In genomic region chr7:129210989-129211312, GRCh38 we compare ENCODE assay signal across 14 cellular contexts. TPM values are rescaled to one million over a fixed set of nuclear protein-coding genes. Genes with fewer than 3 reads are reported as not detected.
A peak's percentile ranks its signal among the peaks of the same experiment; 100 is the strongest.
DNase-seq lines count a peak whose midpoint lies in the region; ATAC-seq and TF ChIP-seq lines count a peak whose summit lies in the region.
"Had no signal": no experiment of that assay in that cellular context is flagged by ENCODE, and none has a peak within 500 bp of the region (broad histone marks: within the 10 kb centered on the region; RNA-seq: fewer than 3 reads in every experiment).

No MANE protein-coding gene starts in this region.

- H3K4me1 ChIP-seq in right atrium auricular region, result peaks cover 0 to 7% of the 10 kb centered on the region in 2 donors
- no peaks in the 10 kb centered on the region for H3K4me1 ChIP-seq in A673 (ENCODE audit: insufficient read depth, low read length, poor library complexity, severe bottlenecking)

- no peaks in the 10 kb centered on the region for H3K27me3 ChIP-seq in right atrium auricular region
- H3K27me3 ChIP-seq in H7 (ENCODE audit: control insufficient read depth, insufficient read depth, low read length), result no peaks in the 10 kb centered on the region
- H3K27me3 ChIP-seq in A673 (replicated peaks; ENCODE audit: insufficient read depth, low read depth, low read length, poor library complexity), result no peaks in the 10 kb centered on the region
- H3K27me3 ChIP-seq: BLaER1 treated with 17β-estradiol and CSF1 and Interleukin-3, amounts not matched to agents 10 nM and 100 nM had no signal

- H3K9me3 ChIP-seq in right atrium auricular region (no peaks in the 10 kb centered on the region), A673 (ENCODE audit: low read depth, low read length, poor library complexity, severe bottlenecking) (no peaks in the 10 kb centered on the region)

- TF ChIP-seq CTCF in right atrium auricular region (IDR thresholded peaks at IDR 0.05) (no peak), A673 (conservative IDR thresholded peaks at IDR 0.05; ENCODE audit: low read depth, low read length) (no peak)

- no TSS peak for BruUV-seq in A673 (replicated peaks; lab: Mats Ljungman, UMichigan)

- CTCF ChIA-PET in A673 (lab: Charles Lee), result interaction anchor here (0.5 to 2.1 kb wide), 2 partner anchors 47 to 79 kb away, joined by 8 to 12 read pairs; no protein-coding TSS in a partner anchor

- H3K27ac ChIP-seq in right atrium auricular region, result no peak overlapping the region
- no peak overlapping the region for H3K27ac ChIP-seq in A673 (ENCODE audit: low read depth, low read length, poor library complexity, severe bottlenecking)

- intact Hi-C loops in Right ventricle myocardium superior (cut with DNase I) (loop anchor here (5.0 kb wide), 1 partner anchor 49 kb away; no protein-coding TSS in a partner anchor), left ventricle myocardium superior (cut with micrococcal nuclease) (no loop called here), sciatic nerve (cut with DNase I) (loop anchor here (10.0 kb wide), 1 partner anchor 254 kb away; no protein-coding TSS in a partner anchor), A673 (cut with micrococcal nuclease; ENCODE audit: unreplicated experiment) (loop anchor here (1.0 to 10.0 kb wide), 3 partner anchors 47 to 784 kb away; no protein-coding TSS in a partner anchor)

- no peaks in the 10 kb centered on the region for H3K36me3 ChIP-seq in right atrium auricular region
- peaks cover 27% of the 10 kb centered on the region for H3K36me3 ChIP-seq in H7 (replicated peaks; ENCODE audit: control insufficient read depth, insufficient read depth, low read length)
- peaks cover 21% of the 10 kb centered on the region for H3K36me3 ChIP-seq in A673 (ENCODE audit: insufficient read depth, low read length, poor library complexity, severe bottlenecking)

- POLR2A ChIA-PET in A673 (lab: Charles Lee; ENCODE audit: low non-redundant PET), result no interaction called here

- no peak for DNase-seq in Right ventricle myocardium superior
- DNase-seq in right atrium auricular region (ENCODE audit: low spot score), result no peak
- DNase-seq in H7, result peak; percentile 36
- DNase-seq in left ventricle myocardium superior, result no peak
- DNase-seq in sciatic nerve (ENCODE audit: low spot score), result no peak
- no peak for DNase-seq in DMS79 (lab: John Stamatoyannopoulos, UW)
- DNase-seq in A673 (ENCODE audit: low spot score), result no peak
- DNase-seq: NCI-H1048, NCI-H2227 treated with DMSO at 0.1 percent for 48 hours, NCI-H526 treated with DMSO at 0.1 percent for 48 hours, SHP77 treated with DMSO at 0.1 percent for 48 hours had no signal

- no peak overlapping the region for H3K4me3 ChIP-seq in right atrium auricular region
- no peak overlapping the region for H3K4me3 ChIP-seq in H7 (ENCODE audit: insufficient read depth, low read depth, low read length)
- H3K4me3 ChIP-seq in A673 (ENCODE audit: low read depth, low read length, poor library complexity, severe bottlenecking), result no peak overlapping the region
- H3K4me3 ChIP-seq: BLaER1 treated with 17β-estradiol and CSF1 and Interleukin-3, amounts not matched to agents 10 nM and 100 nM had no signal

- ATAC-seq in Right ventricle myocardium superior (ENCODE audit: poor library complexity) (peak; percentile 40), left ventricle myocardium superior (peak; percentile 38), sciatic nerve (peak; percentile 6), GM21390 (IDR thresholded peaks at IDR 0.05; ENCODE audit: unreplicated experiment) (no peak)

RNA-seq across cellular contexts. Expression of gene AHCYL2, which starts 13.9 kb away (rescaled TPM):
- total RNA-seq in Right ventricle myocardium superior (6.7 TPM), right atrium auricular region (1 to 10 TPM; 5.6 to 6.5 TPM), left ventricle myocardium superior (4.3 TPM), sciatic nerve (46.1 TPM), A673 (2021) (27.2 and 35.2 TPM in 2 replicates)
- 14.2 and 26.9 TPM in 2 replicates for total RNA-seq in H7 (2014; rRNA removed; shearing (Covaris generic))

RNA-seq across cellular contexts. Expression of gene SMO, which starts 22.5 kb away (rescaled TPM):
- total RNA-seq in Right ventricle myocardium superior (5.0 TPM), right atrium auricular region (1 to 10 TPM; 4.7 to 9.9 TPM), left ventricle myocardium superior (5.0 TPM), sciatic nerve (24.8 TPM), A673 (2021) (40.3 and 40.8 TPM in 2 replicates)
- total RNA-seq in H7 (2014; rRNA removed; shearing (Covaris generic)), result 44.9 and 49.6 TPM in 2 replicates
- total RNA-seq: CD4-positive, alpha-beta memory T cell had no signal
